In genomic region chr17:58501451-58501850, GRCh38 we compare ENCODE assay signal across 31 cellular contexts. TPM values are rescaled to one million over a fixed set of nuclear protein-coding genes. Genes with fewer than 3 reads are reported as not detected.
"Had no signal": no experiment of that assay in that cellular context is flagged by ENCODE, and none has a peak within 500 bp of the region (broad histone marks: within the 10 kb centered on the region; RNA-seq: fewer than 3 reads in every experiment).

No MANE protein-coding gene starts in this region.

- H3K4me1 ChIP-seq: colonic mucosa, esophagus muscularis mucosa, esophagus squamous epithelium, foreskin keratinocyte, gastrocnemius medialis, gastroesophageal sphincter had no signal

- H3K9me3 Mint-ChIP-seq: dendritic cell treated with granulocyte-macrophage colony-stimulating factor and Interleukin-4, amounts not matched to agents 40 ng/mL and 50 ng/mL, for 4 days; effector memory CD8-positive, alpha-beta T cell had no signal

- H3K27me3 ChIP-seq: colonic mucosa, dorsolateral prefrontal cortex, esophagus muscularis mucosa, esophagus squamous epithelium, foreskin keratinocyte, gastrocnemius medialis, gastroesophageal sphincter, heart left ventricle, heart right ventricle had no signal

- DNase-seq: colonic mucosa; cortex of kidney; dermis blood vessel endothelial cell; dorsolateral prefrontal cortex; effector CD4-positive, alpha-beta T cell; effector CD8-positive, alpha-beta T cell; effector memory CD4-positive, alpha-beta T cell; effector memory CD8-positive, alpha-beta T cell; erythroblast; esophagus squamous epithelium; foreskin fibroblast; foreskin keratinocyte; foreskin melanocyte; gastrocnemius medialis; glutamatergic neuron; head of caudate nucleus; heart left ventricle; heart right ventricle had no signal

- H3K27ac ChIP-seq: colonic mucosa, coronary artery, dorsolateral prefrontal cortex, epithelial cell of prostate, esophagus muscularis mucosa, esophagus squamous epithelium, foreskin keratinocyte, gastrocnemius medialis, gastroesophageal sphincter, heart left ventricle, heart right ventricle had no signal

- H3K9me3 ChIP-seq: colonic mucosa, esophagus muscularis mucosa, esophagus squamous epithelium, gastrocnemius medialis, gastroesophageal sphincter, heart left ventricle, heart right ventricle had no signal

- FAIRE-seq: colon, endometrium, endothelial cell of umbilical vein, frontal cortex had no signal

- H3K4me3 ChIP-seq: colonic mucosa, coronary artery, dorsolateral prefrontal cortex, esophagus muscularis mucosa, esophagus squamous epithelium, gastrocnemius medialis, gastroesophageal sphincter, heart left ventricle, heart right ventricle had no signal

- H3K4me3 Mint-ChIP-seq: dendritic cell treated with granulocyte-macrophage colony-stimulating factor and Interleukin-4, amounts not matched to agents 40 ng/mL and 50 ng/mL, for 4 days; effector memory CD8-positive, alpha-beta T cell had no signal

- ATAC-seq: effector memory CD8-positive, alpha-beta T cell; esophagus mucosa; foreskin keratinocyte; gastrocnemius medialis; gastroesophageal sphincter; heart left ventricle; heart right ventricle had no signal

- H3K27me3 Mint-ChIP-seq: dendritic cell treated with granulocyte-macrophage colony-stimulating factor and Interleukin-4, amounts not matched to agents 40 ng/mL and 50 ng/mL, for 4 days; effector memory CD8-positive, alpha-beta T cell had no signal

- H3K27ac Mint-ChIP-seq: dendritic cell treated with granulocyte-macrophage colony-stimulating factor and Interleukin-4, amounts not matched to agents 40 ng/mL and 50 ng/mL, for 4 days; effector memory CD8-positive, alpha-beta T cell had no signal

RNA-seq across cellular contexts. Expression of gene HSF5, which starts 13.2 kb away (rescaled TPM):
- total RNA-seq: dermis microvascular lymphatic vessel endothelial cell, endothelial cell of umbilical vein, esophagus mucosa, foreskin keratinocyte, gastrocnemius medialis, glomerular endothelial cell had no signal
- polyA plus RNA-seq: fibroblast of lung, heart left ventricle, heart right ventricle had no signal
